Comparison of ENCODE assay signal across 8 cellular contexts in the genomic region with DNA sequence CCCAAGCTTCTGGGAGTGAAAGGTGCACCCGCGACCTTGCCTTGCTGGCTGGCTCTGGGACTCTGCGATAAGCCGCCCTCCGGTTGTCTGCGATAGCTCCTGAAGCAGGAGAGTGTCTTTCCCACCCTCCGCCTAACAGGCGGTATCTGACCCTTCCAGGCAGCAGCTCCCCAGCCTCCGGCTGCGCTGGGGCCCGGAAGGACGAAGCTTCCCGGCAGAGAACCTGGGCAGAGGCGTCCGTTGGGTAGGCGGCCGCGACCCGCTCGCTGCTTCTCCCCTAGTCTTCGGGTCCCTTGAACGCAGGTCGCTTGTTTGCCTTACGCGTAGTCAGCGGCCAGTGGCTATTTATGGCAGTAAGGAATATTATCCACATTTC. TPM values are rescaled to one million over a fixed set of nuclear protein-coding genes. Genes with fewer than 3 reads are reported as not detected.
A peak's percentile ranks its signal among the peaks of the same experiment; 100 is the strongest.
DNase-seq lines count a peak whose midpoint lies in the region; ATAC-seq and TF ChIP-seq lines count a peak whose summit lies in the region.

No MANE protein-coding gene starts in this region.

- intact Hi-C loops in sigmoid colon (cut with DNase I), result loop anchor here (10.0 kb wide), 3 partner anchors 149 to 1171 kb away; a partner anchor contains a TSS

- H3K9me3 ChIP-seq in HUES64 (ENCODE audit: insufficient read depth, low read depth, low read length) (no peaks in the 10 kb centered on the region), right atrium auricular region (no peaks in the 10 kb centered on the region), sigmoid colon (no peaks in the 10 kb centered on the region)

- H3K4me3 ChIP-seq in GM12864 (ENCODE audit: low read depth, low read length) (peak overlapping the region; percentile 97), HUES64 (ENCODE audit: low read length) (peak overlapping the region; percentile 67), right atrium auricular region (peak overlapping the region; percentile 86 to 91), sigmoid colon (peak overlapping the region; percentile 75 to 92 (median 84))

- H3K9ac ChIP-seq in HUES64 (ENCODE audit: low read depth, low read length), result peak overlapping the region; percentile 77

- no peak for TF ChIP-seq POLR2A in sigmoid colon (IDR thresholded peaks at IDR 0.05)

- peak; percentile 19 for ATAC-seq in GM21619 (IDR thresholded peaks at IDR 0.05; ENCODE audit: unreplicated experiment)

- H3K4me1 ChIP-seq in HUES64 (ENCODE audit: insufficient read depth, low read length) (peaks cover 4% of the 10 kb centered on the region), right atrium auricular region (peaks cover 0 to 21% of the 10 kb centered on the region in 2 donors), sigmoid colon (peaks cover 0 to 33% (median 26%) of the 10 kb centered on the region in 4 donors)

- 24% methylated on average over 26 of the region's 26 CpGs for WGBS in HUES64
- WGBS in sigmoid colon, 2 donors, result 4 to 5% methylated on average over 26 of the region's 26 CpGs

- TF ChIP-seq EP300 in sigmoid colon (IDR thresholded peaks at IDR 0.05), result no peak

- H3K27ac ChIP-seq in HUES64 (ENCODE audit: low read depth, low read length) (peak overlapping the region; percentile 85; the same call in 1 of the 2 replicates), right atrium auricular region (peak overlapping the region; percentile 99), sigmoid colon (peak overlapping the region; percentile 98 to 99 (median 99))

- DNase-seq in GM12864 (ENCODE audit: low read depth), result no peak
- peak; percentile 19 for DNase-seq in activated T-helper 9 cell treated with anti-CD3 and anti-CD28 coated beads, Interleukin-2, amount 50 U/mL, for 16 hours (ENCODE audit: low read depth)
- no peak for DNase-seq in right atrium auricular region (ENCODE audit: low spot score)
- peak; percentile 77 for DNase-seq in sigmoid colon
- no peak for DNase-seq in central memory CD4-positive, alpha-beta T cell
- no peak for DNase-seq in RKO (ENCODE audit: low spot score)

- H3K27me3 ChIP-seq in HUES64 (ENCODE audit: insufficient read depth, low read length) (no peaks in the 10 kb centered on the region), right atrium auricular region (no peaks in the 10 kb centered on the region), sigmoid colon (no peaks in the 10 kb centered on the region)

- 0 out of 2 replicates have a peak, but pooled peaks cover 7% of the 10 kb centered on the region for H3K36me3 ChIP-seq in HUES64 (ENCODE audit: insufficient read depth, low read length)
- H3K36me3 ChIP-seq in right atrium auricular region, result no peaks in the 10 kb centered on the region
- peaks cover 0 to 5% (median 0%) of the 10 kb centered on the region in 4 donors for H3K36me3 ChIP-seq in sigmoid colon

- no peak for TF ChIP-seq CTCF in GM12864 (IDR thresholded peaks at IDR 0.05; ENCODE audit: low read depth, low read length, missing control alignments)
- TF ChIP-seq CTCF in right atrium auricular region (IDR thresholded peaks at IDR 0.05), result no peak
- no peak for TF ChIP-seq CTCF in sigmoid colon (IDR thresholded peaks at IDR 0.05)

RNA-seq across cellular contexts. Expression of a gene that starts 0.4 kb away (rescaled TPM):
- polyA plus RNA-seq in HUES64 (2013, experiment 1 of 2), result 11.1 TPM
- 15.4 TPM for polyA plus RNA-seq in HUES64 (2013, experiment 2 of 2)
- total RNA-seq in right atrium auricular region (10 to 100 TPM; 12.3 to 16.1 TPM), sigmoid colon (10 to 100 TPM; 17.5 to 28.0 (median 23.1) TPM)
- polyA plus RNA-seq in sigmoid colon, result 10 to 100 TPM in 1 of 3 donors, 1 to 10 TPM in 2; 1.8 to 13.0 (median 5.3) TPM

RNA-seq across cellular contexts. Expression of a gene that starts 35.8 kb away (rescaled TPM):
- polyA plus RNA-seq in HUES64 (2013, experiment 1 of 2), result 10.6 TPM
- 11.2 TPM for polyA plus RNA-seq in HUES64 (2013, experiment 2 of 2)
- total RNA-seq in right atrium auricular region (10 to 100 TPM; 14.6 to 15.8 TPM), sigmoid colon (10 to 100 TPM; 18.5 to 29.1 (median 23.7) TPM)
- 1 to 10 TPM; 2.3 to 7.6 (median 6.0) TPM for polyA plus RNA-seq in sigmoid colon

Comparison
In these comparisons a context has a peak if more than half of its experiments do, and no peak if none do; other contexts are left out.
1. DNase-seq: peak in activated T-helper 9 cell treated with anti-CD3 and anti-CD28 coated beads, Interleukin-2, amount 50 U/mL, for 16 hours (single experiment) and sigmoid colon (single experiment); none in GM12864 (single experiment), right atrium auricular region (single experiment), central memory CD4-positive, alpha-beta T cell (single experiment) and RKO (single experiment).
2. Peak in every context shown above with its lines, with median percentiles within 50 percentile points of each other: H3K4me3 ChIP-seq and H3K27ac ChIP-seq.